Comparison of ENCODE assay signal across 8 cellular contexts in genomic region chr9:121299467-121300282, GRCh38. TPM values are rescaled to one million over a fixed set of nuclear protein-coding genes. Genes with fewer than 3 reads are reported as not detected.
A peak's percentile ranks its signal among the peaks of the same experiment; 100 is the strongest.
DNase-seq lines count a peak whose midpoint lies in the region; ATAC-seq and TF ChIP-seq lines count a peak whose summit lies in the region.

No MANE protein-coding gene starts in this region.

- no peaks in the 10 kb centered on the region for H3K9me3 ChIP-seq in SK-N-MC (ENCODE audit: low read depth, low read length)
- no peaks in the 10 kb centered on the region for H3K9me3 ChIP-seq in liver (ENCODE audit: control insufficient read depth in 4 of 4, low read length in 3 of 4)

- no peak overlapping the region for H3K27ac ChIP-seq in SK-N-MC
- H3K27ac ChIP-seq in dorsolateral prefrontal cortex, result peak overlapping the region; percentile 77 to 100 (median 98)
- no peak overlapping the region for H3K27ac ChIP-seq in liver (ENCODE audit: low read depth in 1 of 2, low read length in 2 of 2)

- WGBS in liver, result 5% methylated on average over 74 of the region's 74 CpGs

- no peak for TF ChIP-seq RAD21 in liver (IDR thresholded peaks at IDR 0.05)

- H3K36me3 ChIP-seq in SK-N-MC (ENCODE audit: insufficient read depth, low read length), result no peaks in the 10 kb centered on the region
- H3K36me3 ChIP-seq in liver (ENCODE audit: control insufficient read depth in 4 of 4, insufficient read depth in 3 of 4, low read depth in 1 of 4, low read length in 3 of 4), result peaks cover 0 to 6% (median 2%) of the 10 kb centered on the region in 4 donors

- no peaks in the 10 kb centered on the region for H3K27me3 ChIP-seq in dorsolateral prefrontal cortex
- no peaks in the 10 kb centered on the region for H3K27me3 ChIP-seq in liver (ENCODE audit: control insufficient read depth in 4 of 4, insufficient read depth in 4 of 4, low read length in 3 of 4)

- peak; percentile 7 for DNase-seq in stimulated activated CD4-positive, alpha-beta T cell treated with anti-CD3 and anti-CD28 coated beads, Interleukin-12 subunit alpha, Interleukin-12 subunit beta, amount 100 ng/mL, for 4 hours
- DNase-seq in stimulated activated CD4-positive, alpha-beta T cell treated with anti-CD3 and anti-CD28 coated beads, Interleukin-1b, Interleukin-23, amount 100 ng/mL, for 48 hours, result no peak
- DNase-seq in SK-N-MC (ENCODE audit: low read depth, low spot score) (no peak), dorsolateral prefrontal cortex (peak in 3 of 10 donors; percentile 55 to 72 (median 60))
- DNase-seq in stimulated activated naive CD8-positive, alpha-beta T cell treated with anti-CD3 and anti-CD28 coated beads, Interleukin-15, Interleukin-2, amounts not matched to agents 100 U/mL and 50 U/mL, for 24 hours, result peak; percentile 37

- intact Hi-C loops in dorsolateral prefrontal cortex (cut with DNase I), result no loop called here

- ATAC-seq in stimulated activated naive CD8-positive, alpha-beta T cell treated with anti-CD3 and anti-CD28 coated beads, Interleukin-15, Interleukin-2, amounts not matched to agents 100 U/mL and 50 U/mL, for 24 hours, result peak; percentile 66
- ATAC-seq in HG02610 (IDR thresholded peaks at IDR 0.05; ENCODE audit: unreplicated experiment), result no peak
- ATAC-seq in HG02973 (IDR thresholded peaks at IDR 0.05; ENCODE audit: unreplicated experiment), result no peak

- H3K4me1 ChIP-seq in liver (ENCODE audit: control insufficient read depth in 4 of 4, insufficient read depth in 4 of 4, low read length in 3 of 4), result peaks cover 4 to 9% (median 7%) of the 10 kb centered on the region in 4 donors

- peak overlapping the region; percentile 74 for H3K4me3 ChIP-seq in SK-N-MC
- peak overlapping the region; percentile 48 to 80 (median 68) for H3K4me3 ChIP-seq in dorsolateral prefrontal cortex
- peak overlapping the region; percentile 13 to 52 (median 50) for H3K4me3 ChIP-seq in liver (ENCODE audit: low read depth in 1 of 3, low read length in 3 of 3)

- TF ChIP-seq CTCF in dorsolateral prefrontal cortex (IDR thresholded peaks at IDR 0.05 in 54 of 56, conservative IDR thresholded peaks at IDR 0.05 in 2 of 56; ENCODE audit: low read depth in 1 of 56, partially characterized antibody in 56 of 56), result peak in 16 of 56 donors; percentile 10 to 51 (median 21)
- TF ChIP-seq CTCF in liver (IDR thresholded peaks at IDR 0.05; ENCODE audit: low read depth, low read length, missing input control), result no peak

- H3K9ac ChIP-seq in SK-N-MC (ENCODE audit: insufficient read length), result peak overlapping the region; percentile 16
- peak overlapping the region; percentile 48 for H3K9ac ChIP-seq in liver (ENCODE audit: low read depth in 1 of 2, low read length in 2 of 2)

TF ChIP-seq in liver, 16 proteins besides CTCF, POLR2A, EP300 and RAD21:
- TF ChIP-seq, protein P1, sequence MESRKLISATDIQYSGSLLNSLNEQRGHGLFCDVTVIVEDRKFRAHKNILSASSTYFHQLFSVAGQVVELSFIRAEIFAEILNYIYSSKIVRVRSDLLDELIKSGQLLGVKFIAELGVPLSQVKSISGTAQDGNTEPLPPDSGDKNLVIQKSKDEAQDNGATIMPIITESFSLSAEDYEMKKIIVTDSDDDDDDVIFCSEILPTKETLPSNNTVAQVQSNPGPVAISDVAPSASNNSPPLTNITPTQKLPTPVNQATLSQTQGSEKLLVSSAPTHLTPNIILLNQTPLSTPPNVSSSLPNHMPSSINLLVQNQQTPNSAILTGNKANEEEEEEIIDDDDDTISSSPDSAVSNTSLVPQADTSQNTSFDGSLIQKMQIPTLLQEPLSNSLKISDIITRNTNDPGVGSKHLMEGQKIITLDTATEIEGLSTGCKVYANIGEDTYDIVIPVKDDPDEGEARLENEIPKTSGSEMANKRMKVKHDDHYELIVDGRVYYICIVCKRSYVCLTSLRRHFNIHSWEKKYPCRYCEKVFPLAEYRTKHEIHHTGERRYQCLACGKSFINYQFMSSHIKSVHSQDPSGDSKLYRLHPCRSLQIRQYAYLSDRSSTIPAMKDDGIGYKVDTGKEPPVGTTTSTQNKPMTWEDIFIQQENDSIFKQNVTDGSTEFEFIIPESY (IDR thresholded peaks at IDR 0.05), result no peak

RNA-seq across cellular contexts. Expression of gene GSN, which starts 31.7 kb away (rescaled TPM):
- total RNA-seq in dorsolateral prefrontal cortex (100 to 1,000 TPM in 119 of 120 experiments, 10 to 100 TPM in 1; 88.2 to 740 (median 233) TPM), liver (100 to 1,000 TPM in 1 of 2 donors, 10 to 100 TPM in 1; 63.2 to 402 TPM)
- polyA plus RNA-seq in liver, result 10 to 100 TPM; 18.8 to 40.0 TPM

Comparison
In these comparisons a context has a peak if more than half of its experiments do, and no peak if none do; other contexts are left out.
1. DNase-seq: peak in stimulated activated CD4-positive, alpha-beta T cell treated with anti-CD3 and anti-CD28 coated beads, Interleukin-12 subunit alpha, Interleukin-12 subunit beta, amount 100 ng/mL, for 4 hours (single experiment) and stimulated activated naive CD8-positive, alpha-beta T cell treated with anti-CD3 and anti-CD28 coated beads, Interleukin-15, Interleukin-2, amounts not matched to agents 100 U/mL and 50 U/mL, for 24 hours (single experiment); none in stimulated activated CD4-positive, alpha-beta T cell treated with anti-CD3 and anti-CD28 coated beads, Interleukin-1b, Interleukin-23, amount 100 ng/mL, for 48 hours (single experiment) and SK-N-MC (single experiment).
2. H3K27ac ChIP-seq: peak in dorsolateral prefrontal cortex (59 of 59); none in SK-N-MC (single experiment) and liver (0 of 2).
3. Peak in every context shown above with its lines, with median percentiles within 50 percentile points of each other: H3K4me3 ChIP-seq.